In the genomic region with DNA sequence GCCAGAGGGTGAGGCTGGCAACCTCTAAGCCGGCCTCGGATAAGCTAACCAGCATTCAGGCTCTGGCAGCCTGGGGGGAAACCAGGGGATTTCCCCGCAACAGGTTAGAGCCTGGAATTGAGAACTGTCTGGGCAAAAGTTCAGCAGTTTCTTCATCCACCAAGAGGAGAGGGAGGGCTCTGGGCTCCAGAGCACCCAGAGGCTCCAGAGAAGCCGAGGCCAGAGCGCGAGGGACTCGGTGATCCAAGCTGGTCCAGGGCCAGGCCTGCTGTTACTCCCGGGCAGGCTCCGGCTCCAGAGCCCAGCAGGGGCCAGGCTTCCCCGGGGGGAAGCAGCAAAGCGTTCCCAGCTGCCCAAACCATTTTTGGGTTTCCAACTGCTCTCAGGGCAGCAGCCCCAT, we compare ENCODE assay signal across 1 cellular context.
TF ChIP-seq lines count a peak whose summit lies in the region.

No MANE protein-coding gene starts in this region.

TF ChIP-seq in HepG2, 621 proteins besides CTCF, POLR2A, EP300 and RAD21:
- TF ChIP-seq SIN3A (IDR thresholded peaks at IDR 0.05; ENCODE audit: borderline replicate concordance, low read depth, low read length): no peak
- no peak for TF ChIP-seq ZNF724P (CRISPR knock-in tag; IDR thresholded peaks at IDR 0.05; ENCODE audit: borderline replicate concordance)
- no peak for TF ChIP-seq FOXA1 (IDR thresholded peaks at IDR 0.05)
- no peak for TF ChIP-seq FOXA1 (CRISPR knock-in tag; IDR thresholded peaks at IDR 0.05)
- TF ChIP-seq, protein P1, sequence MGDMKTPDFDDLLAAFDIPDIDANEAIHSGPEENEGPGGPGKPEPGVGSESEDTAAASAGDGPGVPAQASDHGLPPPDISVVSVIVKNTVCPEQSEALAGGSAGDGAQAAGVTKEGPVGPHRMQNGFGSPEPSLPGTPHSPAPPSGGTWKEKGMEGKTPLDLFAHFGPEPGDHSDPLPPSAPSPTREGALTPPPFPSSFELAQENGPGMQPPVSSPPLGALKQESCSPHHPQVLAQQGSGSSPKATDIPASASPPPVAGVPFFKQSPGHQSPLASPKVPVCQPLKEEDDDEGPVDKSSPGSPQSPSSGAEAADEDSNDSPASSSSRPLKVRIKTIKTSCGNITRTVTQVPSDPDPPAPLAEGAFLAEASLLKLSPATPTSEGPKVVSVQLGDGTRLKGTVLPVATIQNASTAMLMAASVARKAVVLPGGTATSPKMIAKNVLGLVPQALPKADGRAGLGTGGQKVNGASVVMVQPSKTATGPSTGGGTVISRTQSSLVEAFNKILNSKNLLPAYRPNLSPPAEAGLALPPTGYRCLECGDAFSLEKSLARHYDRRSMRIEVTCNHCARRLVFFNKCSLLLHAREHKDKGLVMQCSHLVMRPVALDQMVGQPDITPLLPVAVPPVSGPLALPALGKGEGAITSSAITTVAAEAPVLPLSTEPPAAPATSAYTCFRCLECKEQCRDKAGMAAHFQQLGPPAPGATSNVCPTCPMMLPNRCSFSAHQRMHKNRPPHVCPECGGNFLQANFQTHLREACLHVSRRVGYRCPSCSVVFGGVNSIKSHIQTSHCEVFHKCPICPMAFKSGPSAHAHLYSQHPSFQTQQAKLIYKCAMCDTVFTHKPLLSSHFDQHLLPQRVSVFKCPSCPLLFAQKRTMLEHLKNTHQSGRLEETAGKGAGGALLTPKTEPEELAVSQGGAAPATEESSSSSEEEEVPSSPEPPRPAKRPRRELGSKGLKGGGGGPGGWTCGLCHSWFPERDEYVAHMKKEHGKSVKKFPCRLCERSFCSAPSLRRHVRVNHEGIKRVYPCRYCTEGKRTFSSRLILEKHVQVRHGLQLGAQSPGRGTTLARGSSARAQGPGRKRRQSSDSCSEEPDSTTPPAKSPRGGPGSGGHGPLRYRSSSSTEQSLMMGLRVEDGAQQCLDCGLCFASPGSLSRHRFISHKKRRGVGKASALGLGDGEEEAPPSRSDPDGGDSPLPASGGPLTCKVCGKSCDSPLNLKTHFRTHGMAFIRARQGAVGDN (CRISPR knock-in tag; IDR thresholded peaks at IDR 0.05): peak; percentile 21; the same call in 1 of the 2 replicates
- TF ChIP-seq ZNF501 (CRISPR knock-in tag; IDR thresholded peaks at IDR 0.05): no peak
- TF ChIP-seq, protein P2, sequence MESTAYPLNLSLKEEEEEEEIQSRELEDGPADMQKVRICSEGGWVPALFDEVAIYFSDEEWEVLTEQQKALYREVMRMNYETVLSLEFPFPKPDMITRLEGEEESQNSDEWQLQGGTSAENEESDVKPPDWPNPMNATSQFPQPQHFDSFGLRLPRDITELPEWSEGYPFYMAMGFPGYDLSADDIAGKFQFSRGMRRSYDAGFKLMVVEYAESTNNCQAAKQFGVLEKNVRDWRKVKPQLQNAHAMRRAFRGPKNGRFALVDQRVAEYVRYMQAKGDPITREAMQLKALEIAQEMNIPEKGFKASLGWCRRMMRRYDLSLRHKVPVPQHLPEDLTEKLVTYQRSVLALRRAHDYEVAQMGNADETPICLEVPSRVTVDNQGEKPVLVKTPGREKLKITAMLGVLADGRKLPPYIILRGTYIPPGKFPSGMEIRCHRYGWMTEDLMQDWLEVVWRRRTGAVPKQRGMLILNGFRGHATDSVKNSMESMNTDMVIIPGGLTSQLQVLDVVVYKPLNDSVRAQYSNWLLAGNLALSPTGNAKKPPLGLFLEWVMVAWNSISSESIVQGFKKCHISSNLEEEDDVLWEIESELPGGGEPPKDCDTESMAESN (CRISPR knock-in tag; conservative IDR thresholded peaks at IDR 0.05): no peak
- TF ChIP-seq SKI (IDR thresholded peaks at IDR 0.05; ENCODE audit: partially characterized antibody): no peak
- no peak for TF ChIP-seq HNRNPH1 (optimal IDR thresholded peaks at IDR 0.05; ENCODE audit: low read depth, low read length)
- no peak for TF ChIP-seq FOXM1 (CRISPR knock-in tag; IDR thresholded peaks at IDR 0.05)
